ENCODE assay signal across 10 cellular contexts in the genomic region with DNA sequence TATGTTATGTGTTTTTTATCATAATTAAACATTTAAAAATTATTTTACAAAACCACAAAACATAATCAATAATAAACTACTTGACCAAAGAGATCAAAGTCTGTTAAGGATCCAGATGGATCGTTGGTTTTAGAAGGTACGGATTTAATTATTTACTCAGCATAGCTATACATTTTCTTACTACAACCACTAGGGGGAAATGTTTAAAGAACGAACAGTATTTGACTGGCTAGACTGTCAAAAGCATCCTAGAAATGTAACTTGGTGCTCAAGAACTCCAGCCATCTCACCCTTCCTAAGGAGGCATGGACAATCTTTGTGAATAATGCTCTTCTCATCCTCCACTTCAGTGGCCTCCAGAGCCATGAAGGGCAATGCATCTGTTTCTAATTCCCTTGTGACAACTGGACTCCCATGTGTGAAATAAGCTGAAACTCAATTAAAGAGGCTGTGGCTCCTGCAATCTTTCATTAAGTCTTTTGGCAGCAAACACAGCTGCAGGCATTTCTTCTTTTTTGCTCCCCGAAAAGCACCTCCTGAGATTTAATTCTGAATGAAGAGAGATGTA.
DNase-seq lines count a peak whose midpoint lies in the region; ATAC-seq and TF ChIP-seq lines count a peak whose summit lies in the region.
"Had no signal": no experiment of that assay in that cellular context is flagged by ENCODE, and none has a peak within 500 bp of the region (broad histone marks: within the 10 kb centered on the region; RNA-seq: fewer than 3 reads in every experiment).

No MANE protein-coding gene starts in this region.

- no peak overlapping the region for H3K4me3 Mint-ChIP-seq in activated CD8-positive, alpha-beta T cell treated with anti-CD3 and anti-CD28 coated beads, Interleukin-2, amount 10 ng/mL, durations not matched to agents 7 days and 5 days
- H3K4me3 Mint-ChIP-seq in natural killer cell treated with Interleukin-12 subunit alpha and Interleukin-12 subunit beta and Interleukin-15 and Interleukin-18, amount 100 ng/mL, for 72 hours = no peak overlapping the region
- H3K4me3 Mint-ChIP-seq: memory B cell had no signal

- no peak overlapping the region for H3K27ac Mint-ChIP-seq in activated CD8-positive, alpha-beta T cell treated with anti-CD3 and anti-CD28 coated beads, Interleukin-2, amount 10 ng/mL, durations not matched to agents 7 days and 5 days
- no peak overlapping the region for H3K27ac Mint-ChIP-seq in natural killer cell treated with Interleukin-12 subunit alpha and Interleukin-12 subunit beta and Interleukin-15 and Interleukin-18, amount 100 ng/mL, for 72 hours
- H3K27ac Mint-ChIP-seq: memory B cell had no signal

- H3K27ac ChIP-seq in RWPE1 = no peak overlapping the region

- no peaks in the 10 kb centered on the region for H3K27me3 Mint-ChIP-seq in activated CD8-positive, alpha-beta T cell treated with anti-CD3 and anti-CD28 coated beads, Interleukin-2, amount 10 ng/mL, durations not matched to agents 7 days and 5 days (ENCODE audit: low read depth)
- H3K27me3 Mint-ChIP-seq in natural killer cell treated with Interleukin-12 subunit alpha and Interleukin-12 subunit beta and Interleukin-15 and Interleukin-18, amount 100 ng/mL, for 72 hours = no peaks in the 10 kb centered on the region
- H3K27me3 Mint-ChIP-seq: memory B cell had no signal

- peak; percentile 16 for DNase-seq in G401 (ENCODE audit: low spot score)
- peak; percentile 2 for DNase-seq in HFF-Myc (ENCODE audit: extremely low read depth, low read depth)
- peak; percentile 9 for DNase-seq in RWPE1 (ENCODE audit: low spot score)
- peak; percentile 27 for DNase-seq in medulla oblongata (ENCODE audit: extremely low spot score)
- no peak for DNase-seq in activated CD8-positive, alpha-beta T cell treated with anti-CD3 and anti-CD28 coated beads, Interleukin-2, amount 10 ng/mL, durations not matched to agents 7 days and 5 days
- DNase-seq in natural killer cell treated with Interleukin-12 subunit alpha and Interleukin-12 subunit beta and Interleukin-15 and Interleukin-18, amount 100 ng/mL, for 72 hours (ENCODE audit: low spot score) = no peak
- DNase-seq in stimulated activated CD4-positive, alpha-beta T cell treated with anti-CD3 and anti-CD28 coated beads, Interleukin-2, amount 100 ng/mL, for 24 hours = no peak
- DNase-seq in SKM-1 (lab: John Stamatoyannopoulos, UW; ENCODE audit: unreplicated experiment) = no peak
- DNase-seq: aorta had no signal

- CTCF ChIA-PET in RWPE1 (lab: Yijun Ruan, JAX) = interaction anchor here (0.6 to 1.7 kb wide), 3 partner anchors 9 to 76 kb away, joined by 3 to 5 read pairs (median 4); no protein-coding TSS in a partner anchor
- CTCF ChIA-PET in activated CD8-positive, alpha-beta T cell treated with anti-CD3 and anti-CD28 coated beads, Interleukin-2, amount 10 ng/mL, durations not matched to agents 7 days and 5 days (lab: Charles Lee) = no interaction called here

- TF ChIP-seq CTCF in HFF-Myc (IDR thresholded peaks at IDR 0.05; ENCODE audit: low read depth, low read length, missing control alignments) = peak; percentile 1
- peak; percentile 18; the same call in 1 of the 2 replicates for TF ChIP-seq CTCF in RWPE1 (conservative IDR thresholded peaks at IDR 0.05; ENCODE audit: low read depth)

- no peaks in the 10 kb centered on the region for H3K36me3 Mint-ChIP-seq in activated CD8-positive, alpha-beta T cell treated with anti-CD3 and anti-CD28 coated beads, Interleukin-2, amount 10 ng/mL, durations not matched to agents 7 days and 5 days (ENCODE audit: low read depth)
- peaks cover 2% of the 10 kb centered on the region for H3K36me3 Mint-ChIP-seq in natural killer cell treated with Interleukin-12 subunit alpha and Interleukin-12 subunit beta and Interleukin-15 and Interleukin-18, amount 100 ng/mL, for 72 hours
- H3K36me3 Mint-ChIP-seq: memory B cell had no signal

- H3K4me1 Mint-ChIP-seq in activated CD8-positive, alpha-beta T cell treated with anti-CD3 and anti-CD28 coated beads, Interleukin-2, amount 10 ng/mL, durations not matched to agents 7 days and 5 days (ENCODE audit: low read depth) = no peaks in the 10 kb centered on the region
- no peaks in the 10 kb centered on the region for H3K4me1 Mint-ChIP-seq in natural killer cell treated with Interleukin-12 subunit alpha and Interleukin-12 subunit beta and Interleukin-15 and Interleukin-18, amount 100 ng/mL, for 72 hours (ENCODE audit: low read depth in 2 of 2)
- H3K4me1 Mint-ChIP-seq: memory B cell had no signal

- H3K9me3 Mint-ChIP-seq in activated CD8-positive, alpha-beta T cell treated with anti-CD3 and anti-CD28 coated beads, Interleukin-2, amount 10 ng/mL, durations not matched to agents 7 days and 5 days (ENCODE audit: insufficient read depth) = peaks cover 3% of the 10 kb centered on the region
- H3K9me3 Mint-ChIP-seq in natural killer cell treated with Interleukin-12 subunit alpha and Interleukin-12 subunit beta and Interleukin-15 and Interleukin-18, amount 100 ng/mL, for 72 hours = peaks cover 5% of the 10 kb centered on the region

- in situ Hi-C loops in G401 (cut with HindIII; ENCODE audit: low sequenced_read_pairs) = no loop called here

- POLR2A ChIA-PET in RWPE1 (lab: Yijun Ruan, JAX; ENCODE audit: low non-redundant PET) = no interaction called here
- POLR2A ChIA-PET in activated CD8-positive, alpha-beta T cell treated with anti-CD3 and anti-CD28 coated beads, Interleukin-2, amount 10 ng/mL, durations not matched to agents 7 days and 5 days (lab: Charles Lee) = no interaction called here

- no peak overlapping the region for H3K4me3 ChIP-seq in HFF-Myc (replicated peaks; ENCODE audit: low read depth, low read length)

- no peak for ATAC-seq in activated CD8-positive, alpha-beta T cell treated with anti-CD3 and anti-CD28 coated beads, Interleukin-2, amount 10 ng/mL, durations not matched to agents 7 days and 5 days
- ATAC-seq in natural killer cell treated with Interleukin-12 subunit alpha and Interleukin-12 subunit beta and Interleukin-15 and Interleukin-18, amount 100 ng/mL, for 72 hours = no peak

Comparison
In these comparisons a context has a peak if more than half of its experiments do, and no peak if none do; other contexts are left out.
1. DNase-seq: peak in G401 (single experiment), HFF-Myc (single experiment), RWPE1 (single experiment) and medulla oblongata (single experiment); none in activated CD8-positive, alpha-beta T cell treated with anti-CD3 and anti-CD28 coated beads, Interleukin-2, amount 10 ng/mL, durations not matched to agents 7 days and 5 days (single experiment), natural killer cell treated with Interleukin-12 subunit alpha and Interleukin-12 subunit beta and Interleukin-15 and Interleukin-18, amount 100 ng/mL, for 72 hours (single experiment), stimulated activated CD4-positive, alpha-beta T cell treated with anti-CD3 and anti-CD28 coated beads, Interleukin-2, amount 100 ng/mL, for 24 hours (0 of 2) and SKM-1 (single experiment).